In the genomic region with DNA sequence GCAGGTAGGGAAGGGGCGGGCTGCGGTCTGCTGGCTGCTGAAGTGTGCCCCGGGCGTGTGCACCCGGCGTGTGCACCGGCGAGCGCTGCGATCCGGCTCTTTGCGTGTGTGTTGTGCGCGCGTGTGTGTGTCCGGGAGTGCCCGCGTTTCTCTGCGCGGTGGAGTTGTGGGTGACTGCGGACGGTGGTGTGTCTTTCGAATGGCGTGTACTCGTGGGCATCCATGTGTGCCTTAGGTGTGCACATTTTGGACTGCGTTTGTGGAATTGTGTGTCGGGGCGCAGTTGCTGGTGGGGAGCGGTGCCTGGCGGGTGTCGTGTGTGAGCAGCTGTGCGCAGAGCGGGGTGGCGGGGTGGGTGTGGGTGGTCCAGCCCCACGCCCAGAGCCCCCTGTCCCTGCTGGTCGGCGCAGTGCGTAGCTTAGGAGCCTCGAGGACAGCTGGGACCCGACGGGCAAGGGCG, we compare ENCODE assay signal across 8 cellular contexts. TPM values are rescaled to one million over a fixed set of nuclear protein-coding genes. Genes with fewer than 3 reads are reported as not detected.
DNase-seq lines count a peak whose midpoint lies in the region; ATAC-seq and TF ChIP-seq lines count a peak whose summit lies in the region.

No MANE protein-coding gene starts in this region.

- H3K27me3 Mint-ChIP-seq in activated CD8-positive, alpha-beta T cell treated with anti-CD3 and anti-CD28 coated beads for 36 hours = no peaks in the 10 kb centered on the region
- peaks cover 13% of the 10 kb centered on the region for H3K27me3 Mint-ChIP-seq in glutamatergic neuron (ENCODE audit: unreplicated experiment)

- peak overlapping the region; percentile 78 for H3K4me3 ChIP-seq in retinal pigment epithelial cell (ENCODE audit: low read length)

- DNase-seq in activated CD8-positive, alpha-beta T cell treated with anti-CD3 and anti-CD28 coated beads for 36 hours = peak; percentile 38
- peak; percentile 37 for DNase-seq in glutamatergic neuron
- DNase-seq in retinal pigment epithelial cell (ENCODE audit: low read depth) = no peak
- DNase-seq in ACHN = no peak
- DNase-seq in DMS79 (lab: John Stamatoyannopoulos, UW) = no peak
- no peak for DNase-seq in NCI-H2107 treated with DMSO at 0.1 percent for 48 hours (lab: John Stamatoyannopoulos, UW; ENCODE audit: unreplicated experiment)

- CTCF ChIA-PET in activated CD8-positive, alpha-beta T cell treated with anti-CD3 and anti-CD28 coated beads for 36 hours (lab: Charles Lee) = interaction anchor here (1.0 to 9.5 kb wide), 8 partner anchors 8 to 179 kb away, joined by 3 to 135 read pairs (median 12); a partner anchor contains a TSS

- intact Hi-C loops in activated CD8-positive, alpha-beta T cell treated with anti-CD3 and anti-CD28 coated beads for 36 hours (cut with micrococcal nuclease) = loop anchor here (10.0 kb wide), 1 partner anchor 178 kb away; a partner anchor contains a TSS

- peak overlapping the region; percentile 87 for H3K27ac Mint-ChIP-seq in activated CD8-positive, alpha-beta T cell treated with anti-CD3 and anti-CD28 coated beads for 36 hours
- H3K27ac Mint-ChIP-seq in glutamatergic neuron (ENCODE audit: unreplicated experiment) = peak overlapping the region; percentile 62

- in situ Hi-C loops in ACHN (cut with HindIII; ENCODE audit: low pct_ligation_motif_present, low pct_unique_long_range_greater_than_20kb, low sequenced_read_pairs) = no loop called here

- peaks cover 33% of the 10 kb centered on the region for H3K36me3 Mint-ChIP-seq in activated CD8-positive, alpha-beta T cell treated with anti-CD3 and anti-CD28 coated beads for 36 hours (ENCODE audit: low read depth)
- H3K36me3 Mint-ChIP-seq in glutamatergic neuron (ENCODE audit: unreplicated experiment) = peaks cover 9% of the 10 kb centered on the region

- peaks cover 66% of the 10 kb centered on the region for H3K4me1 Mint-ChIP-seq in activated CD8-positive, alpha-beta T cell treated with anti-CD3 and anti-CD28 coated beads for 36 hours (ENCODE audit: low read depth)
- peaks cover 2% of the 10 kb centered on the region for H3K4me1 Mint-ChIP-seq in glutamatergic neuron (ENCODE audit: low read depth, unreplicated experiment)

- ATAC-seq in GM19351 (IDR thresholded peaks at IDR 0.05; ENCODE audit: unreplicated experiment) = peak; percentile 14
- ATAC-seq in HG03159 (IDR thresholded peaks at IDR 0.05; ENCODE audit: unreplicated experiment) = peak; percentile 10
- no peak for ATAC-seq in activated CD8-positive, alpha-beta T cell treated with anti-CD3 and anti-CD28 coated beads for 36 hours

- TF ChIP-seq CTCF in activated CD8-positive, alpha-beta T cell treated with anti-CD3 and anti-CD28 coated beads for 36 hours (IDR thresholded peaks at IDR 0.05) = no peak
- no peak for TF ChIP-seq CTCF in glutamatergic neuron (IDR thresholded peaks at IDR 0.05; ENCODE audit: partially characterized antibody, unreplicated experiment)
- no peak for TF ChIP-seq CTCF in retinal pigment epithelial cell (conservative IDR thresholded peaks at IDR 0.05; ENCODE audit: low read depth, low read length)

- H3K4me3 Mint-ChIP-seq in activated CD8-positive, alpha-beta T cell treated with anti-CD3 and anti-CD28 coated beads for 36 hours = peak overlapping the region; percentile 96
- peak overlapping the region; percentile 91 for H3K4me3 Mint-ChIP-seq in glutamatergic neuron (ENCODE audit: unreplicated experiment)

- H3K9me3 Mint-ChIP-seq in activated CD8-positive, alpha-beta T cell treated with anti-CD3 and anti-CD28 coated beads for 36 hours = peaks cover 6% of the 10 kb centered on the region
- H3K9me3 Mint-ChIP-seq in glutamatergic neuron (ENCODE audit: unreplicated experiment) = peaks cover 6% of the 10 kb centered on the region

- POLR2A ChIA-PET in activated CD8-positive, alpha-beta T cell treated with anti-CD3 and anti-CD28 coated beads for 36 hours (lab: Charles Lee) = interaction anchor here (0.9 to 5.5 kb wide), 7 partner anchors 9 to 182 kb away, joined by 3 to 59 read pairs (median 6); no protein-coding TSS in a partner anchor

RNA-seq across cellular contexts. Expression of a gene that starts 0.5 kb away (rescaled TPM):
- total RNA-seq in activated CD8-positive, alpha-beta T cell treated with anti-CD3 and anti-CD28 coated beads for 36 hours = 100 to 1,000 TPM; 166 to 170 TPM
- total RNA-seq in glutamatergic neuron (ENCODE audit: unreplicated experiment) = 13.1 TPM

Comparison
In these comparisons a context has a peak if more than half of its experiments do, and no peak if none do; other contexts are left out.
1. DNase-seq: peak in activated CD8-positive, alpha-beta T cell treated with anti-CD3 and anti-CD28 coated beads for 36 hours (single experiment) and glutamatergic neuron (single experiment); none in retinal pigment epithelial cell (single experiment), ACHN (single experiment), DMS79 (single experiment) and NCI-H2107 treated with DMSO at 0.1 percent for 48 hours (single experiment).
2. RNA of a gene that starts 0.5 kb away (total RNA-seq): 166 to 170 TPM in activated CD8-positive, alpha-beta T cell treated with anti-CD3 and anti-CD28 coated beads for 36 hours; 13.1 TPM in glutamatergic neuron (single experiment); every median in the first group is over 10 times any median in the second.